ENCODE assay signal across 12 cellular contexts in the genomic region with DNA sequence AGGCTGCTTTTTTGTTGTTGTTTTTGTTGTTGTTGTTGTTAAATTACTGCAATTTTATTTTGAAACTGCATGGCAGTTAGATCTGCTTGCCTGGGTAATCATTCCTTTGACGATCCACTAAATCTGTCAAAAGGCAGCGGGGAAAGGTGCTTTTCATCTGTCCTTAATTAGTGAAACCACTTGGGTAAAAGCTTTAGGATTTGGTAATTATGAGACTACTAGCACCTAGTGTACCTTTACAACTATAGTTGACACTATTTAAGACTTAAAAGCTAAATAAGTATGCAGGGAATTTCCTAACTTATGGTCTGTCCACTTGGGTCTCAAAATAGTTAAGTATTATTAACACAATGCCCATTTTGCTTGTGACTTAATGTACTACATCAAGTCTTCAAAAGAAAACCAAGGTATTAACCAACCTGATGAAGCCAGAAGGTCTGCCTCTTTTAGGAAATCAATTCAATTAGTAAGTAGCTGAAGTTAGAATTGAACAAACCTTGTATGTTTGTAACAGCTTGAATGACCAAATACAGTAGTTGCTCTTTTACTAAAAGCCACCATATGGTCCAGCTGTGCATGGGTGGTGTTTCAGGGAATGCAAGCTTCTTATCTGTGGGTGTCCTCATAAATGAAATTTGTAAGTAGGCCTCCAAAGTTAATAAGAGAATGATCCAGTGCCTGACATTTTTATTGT. TPM values are rescaled to one million over a fixed set of nuclear protein-coding genes. Genes with fewer than 3 reads are reported as not detected.
DNase-seq lines count a peak whose midpoint lies in the region; ATAC-seq and TF ChIP-seq lines count a peak whose summit lies in the region.
"Had no signal": no experiment of that assay in that cellular context is flagged by ENCODE, and none has a peak within 500 bp of the region (broad histone marks: within the 10 kb centered on the region; RNA-seq: fewer than 3 reads in every experiment).

No MANE protein-coding gene starts in this region.

- no peaks in the 10 kb centered on the region for H3K9me3 ChIP-seq in left lung
- H3K9me3 ChIP-seq: heart right ventricle had no signal

- no peaks in the 10 kb centered on the region for H3K4me1 ChIP-seq in left lung
- H3K4me1 ChIP-seq: heart right ventricle had no signal

- no peaks in the 10 kb centered on the region for H3K27me3 ChIP-seq in GM06990 (replicated peaks; ENCODE audit: control insufficient read depth, insufficient read depth, low read length)
- no peaks in the 10 kb centered on the region for H3K27me3 ChIP-seq in left lung
- H3K27me3 ChIP-seq: heart right ventricle had no signal

- intact Hi-C loops in left lung (cut with DNase I), result no loop called here

- no peaks in the 10 kb centered on the region; the same call in 1 of the 2 replicates for H3K36me3 ChIP-seq in GM06990 (ENCODE audit: control insufficient read depth, insufficient read depth, low read length)
- peaks cover 0 to 44% of the 10 kb centered on the region in 2 donors for H3K36me3 ChIP-seq in left lung

- no peak overlapping the region for H3K27ac ChIP-seq in left lung
- H3K27ac ChIP-seq: epithelial cell of prostate, heart right ventricle had no signal

- DNase-seq in GM06990 (ENCODE audit: extremely low read depth, insufficient read length) (peak; percentile 51), SKM-1 (lab: John Stamatoyannopoulos, UW; ENCODE audit: unreplicated experiment) (no peak), left lung (no peak), NCI-H1436 (lab: John Stamatoyannopoulos, UW) (no peak)
- no peak for DNase-seq in activated CD4-positive, CD25-positive, alpha-beta regulatory T cell treated with anti-CD3 and anti-CD28 coated beads, Interleukin-2, amount 50 U/mL, for 72 hours
- DNase-seq: H9, heart right ventricle, NCI-H2107 had no signal

- no peak for TF ChIP-seq CTCF in GM06990 (IDR thresholded peaks at IDR 0.05; ENCODE audit: insufficient read depth, low read length, poor library complexity, severe bottlenecking)
- no peak for TF ChIP-seq CTCF in left lung (IDR thresholded peaks at IDR 0.05)

- ATAC-seq in GM18861 (IDR thresholded peaks at IDR 0.05; ENCODE audit: unreplicated experiment) (peak; percentile 52), HG02571 (IDR thresholded peaks at IDR 0.05; ENCODE audit: unreplicated experiment) (peak; percentile 74), HG03432 (IDR thresholded peaks at IDR 0.05; ENCODE audit: unreplicated experiment) (peak; percentile 72), left lung (no peak)

- peak overlapping the region; percentile 0; the same call in 1 of the 2 replicates for H3K4me3 ChIP-seq in GM06990 (replicated peaks; ENCODE audit: low read depth, low read length)
- H3K4me3 ChIP-seq in left lung, result no peak overlapping the region
- H3K4me3 ChIP-seq: heart right ventricle had no signal

RNA-seq across cellular contexts. Expression of a gene that starts 44.8 kb away (rescaled TPM):
- 10 to 100 TPM; 28.4 to 32.9 TPM for total RNA-seq in left lung
